36 cellular contexts compared by ENCODE assay signal in the genomic region with DNA sequence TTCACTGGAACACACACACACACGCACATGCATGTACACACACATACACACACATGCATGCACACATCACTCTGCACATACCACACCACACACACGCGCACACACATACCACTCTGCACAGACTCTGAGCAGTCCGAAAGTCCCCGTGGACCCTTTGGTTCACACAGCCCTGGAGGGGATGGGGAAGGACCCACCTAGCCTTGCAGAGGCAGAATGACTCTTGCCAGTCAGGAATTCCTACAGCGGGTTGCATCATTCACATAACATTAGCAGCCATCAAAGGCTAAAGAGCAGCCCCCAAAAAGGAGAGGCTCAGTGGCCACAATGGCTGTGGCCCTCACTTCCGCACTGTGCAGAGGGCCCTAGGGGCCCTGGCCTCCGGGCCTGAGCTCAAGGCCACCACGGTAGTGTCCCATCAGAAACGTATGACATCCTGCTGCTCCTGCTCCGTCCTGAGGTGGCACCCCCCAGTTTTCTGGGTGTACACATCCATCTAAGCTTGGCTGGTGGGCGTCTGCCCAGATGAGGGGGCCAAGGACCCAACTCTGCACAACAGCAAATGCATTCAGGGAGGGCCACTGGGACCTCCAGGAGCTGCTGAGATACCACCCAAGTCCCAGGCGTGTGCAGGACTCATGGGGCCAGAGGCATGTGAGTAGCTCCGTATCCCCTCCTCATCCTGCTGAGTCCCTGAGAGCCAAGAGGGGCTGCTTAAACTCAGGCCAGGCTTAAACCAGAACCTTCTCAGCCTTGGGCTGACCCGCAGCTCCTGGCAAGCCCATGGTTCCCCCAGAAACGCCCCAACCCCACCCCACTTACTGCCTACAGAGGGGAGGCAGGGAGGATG. TPM values are rescaled to one million over a fixed set of nuclear protein-coding genes. Genes with fewer than 3 reads are reported as not detected.
A peak's percentile ranks its signal among the peaks of the same experiment; 100 is the strongest.
DNase-seq lines count a peak whose midpoint lies in the region; ATAC-seq, FAIRE-seq and TF ChIP-seq lines count a peak whose summit lies in the region.
"Had no signal": no experiment of that assay in that cellular context is flagged by ENCODE, and none has a peak within 500 bp of the region (broad histone marks: within the 10 kb centered on the region; RNA-seq: fewer than 3 reads in every experiment).

No MANE protein-coding gene starts in this region.

- H3K9ac ChIP-seq in K562 (ENCODE audit: insufficient read depth in 1 of 2, low read depth in 2 of 2, low read length in 2 of 2) (no peak overlapping the region), neural progenitor cell (no peak overlapping the region), mesenchymal stem cell (ENCODE audit: low read length) (no peak overlapping the region)

- H3F3A ChIP-seq in neural progenitor cell (ENCODE audit: low read depth), result no peaks in the 10 kb centered on the region

- H3K27me3 ChIP-seq in K562 (ENCODE audit: control insufficient read depth in 2 of 2, insufficient read depth in 2 of 2, low read length in 2 of 2) (peaks cover 0 to 16% of the 10 kb centered on the region in 2 experiments; a peak in 2 of 5 replicates), neural progenitor cell (peaks cover 31% of the 10 kb centered on the region), mesenchymal stem cell (ENCODE audit: control insufficient read depth in 1 of 2, insufficient read depth in 1 of 2, low read length in 2 of 2) (peaks cover 24 to 34% of the 10 kb centered on the region in 2 experiments), MG63 (no peaks in the 10 kb centered on the region)
- H3K27me3 ChIP-seq: ovary had no signal

- BruUV-seq in K562 (replicated peaks; lab: Mats Ljungman, UMichigan), result no TSS peak

- H2AFZ ChIP-seq in K562 (ENCODE audit: low read depth, low read length) (no peak overlapping the region), neural progenitor cell (replicated peaks) (no peak overlapping the region), mesenchymal stem cell (ENCODE audit: low read depth, low read length) (no peak overlapping the region)
- H2AFZ ChIP-seq: PC-9 had no signal

- no peak overlapping the region for H2BK120ac ChIP-seq in mesenchymal stem cell (ENCODE audit: low read depth, low read length)

- H3K9me1 ChIP-seq in K562 (ENCODE audit: control insufficient read depth, insufficient read depth, low read length), result no peaks in the 10 kb centered on the region

- no peak overlapping the region for H2AK5ac ChIP-seq in mesenchymal stem cell (ENCODE audit: low read length, severe bottlenecking)

- H3K4me3 Mint-ChIP-seq in neural progenitor cell, result no peak overlapping the region
- H3K4me3 Mint-ChIP-seq: activated naive CD8-positive, alpha-beta T cell; B cell; CD8-positive, alpha-beta T cell had no signal

- TF ChIP-seq EP300 in K562 (IDR thresholded peaks at IDR 0.05; ENCODE audit: low read length), result no peak

- no peak overlapping the region for H4K91ac ChIP-seq in mesenchymal stem cell (ENCODE audit: low read length)

- peaks cover 0 to 21% of the 10 kb centered on the region in 2 experiments; a peak in 2 of 5 replicates for H3K4me1 ChIP-seq in K562 (replicated peaks in 1 of 2; ENCODE audit: control insufficient read depth in 2 of 2, insufficient read depth in 2 of 2, low read length in 2 of 2)
- H3K4me1 ChIP-seq in neural progenitor cell, result no peaks in the 10 kb centered on the region
- H3K4me1 ChIP-seq in mesenchymal stem cell (ENCODE audit: control insufficient read depth, insufficient read depth, low read depth, low read length), result peaks cover 11% of the 10 kb centered on the region

- H3K14ac ChIP-seq in mesenchymal stem cell (ENCODE audit: low read length in 2 of 2), result no peak overlapping the region

- intact Hi-C loops in K562 (cut with micrococcal nuclease), result no loop called here

- peak overlapping the region in 1 of 2 experiments; percentile 25 for H3K18ac ChIP-seq in mesenchymal stem cell (ENCODE audit: low read depth in 1 of 2, low read length in 2 of 2)

- H3K9me3 ChIP-seq in K562 (replicated peaks; ENCODE audit: control insufficient read depth, insufficient read depth, low read depth, low read length) (no peaks in the 10 kb centered on the region), neural progenitor cell (ENCODE audit: low read depth) (no peaks in the 10 kb centered on the region), mesenchymal stem cell (ENCODE audit: control insufficient read depth, low read length) (no peaks in the 10 kb centered on the region), MG63 (no peaks in the 10 kb centered on the region)
- H3K9me3 ChIP-seq: ovary had no signal

- DNase-seq in AG20443 (ENCODE audit: low spot score) (peak; percentile 6), EH (ENCODE audit: low read depth) (peak; percentile 7), K562 (ENCODE audit: extremely low read depth in 1 of 4, low spot score in 3 of 4) (no peak), neural progenitor cell (ENCODE audit: low spot score) (no peak), mesenchymal stem cell (no peak), SKM-1 (lab: John Stamatoyannopoulos, UW; ENCODE audit: unreplicated experiment) (no peak), MG63 (no peak)
- DNase-seq: activated CD4-positive, alpha-beta T cell treated with anti-CD3 and anti-CD28 coated beads, Interleukin-2, amount 50 U/mL, for 48 hours; activated CD4-positive, CD25-positive, alpha-beta regulatory T cell treated with anti-CD3 and anti-CD28 coated beads, Interleukin-2, amount 50 U/mL, for 72 hours; activated effector memory CD4-positive, alpha-beta T cell treated with Interleukin-2 at 50 U/mL for 16 hours; CD8-positive, alpha-beta T cell; DMS 273 treated with DMSO at 0.1 percent for 48 hours; effector CD4-positive, alpha-beta T cell; H7; islet precursor cell; KG1; left ventricle myocardium superior; naive thymus-derived CD8-positive, alpha-beta T cell; NCI-H1105 treated with DMSO at 0.1 percent for 48 hours; NCI-H2029 treated with DMSO at 0.1 percent for 48 hours; NCI-H526; ovary; PC-9; stimulated activated CD4-positive, alpha-beta T cell treated with anti-CD3 and anti-CD28 coated beads, Interleukin-1b, Interleukin-23, amount 100 ng/mL, for 48 hours; stimulated activated naive CD8-positive, alpha-beta T cell treated with anti-CD3 and anti-CD28 coated beads, Interleukin-15, Interleukin-2, amounts not matched to agents 100 U/mL and 50 U/mL, for 24 hours; T-helper 2 cell had no signal

- TF ChIP-seq CTCF in K562 (IDR thresholded peaks at IDR 0.05 in 2 of 3, conservative IDR thresholded peaks at IDR 0.05 in 1 of 3; ENCODE audit: insufficient read depth in 2 of 3, low read depth in 1 of 3, low read length in 3 of 3) (no peak), neural progenitor cell (IDR thresholded peaks at IDR 0.05) (no peak)

- H3K79me2 ChIP-seq in K562 (ENCODE audit: control insufficient read depth, insufficient read depth, low read length) (no peaks in the 10 kb centered on the region), neural progenitor cell (ENCODE audit: low read depth) (no peaks in the 10 kb centered on the region)

- no peak overlapping the region for H3K23ac ChIP-seq in mesenchymal stem cell (ENCODE audit: low read length in 2 of 2)

- FAIRE-seq in K562 (lab: Jason Lieb, UNC), result no peak
- FAIRE-seq: colon, GM12878 had no signal

- H3K9me3 Mint-ChIP-seq in neural progenitor cell, result no peaks in the 10 kb centered on the region
- H3K9me3 Mint-ChIP-seq: CD8-positive, alpha-beta T cell; naive thymus-derived CD8-positive, alpha-beta T cell had no signal

- 36% methylated on average over 11 of the region's 16 CpGs for whole genome bisulfite sequencing in K562 (ENCODE audit: insufficient coverage, low coverage, missing lambda C conversion rate)
- 88% methylated on average over 14 of the region's 16 CpGs for WGBS in mesenchymal stem cell

- H3K4me3 ChIP-seq in K562 (no peak overlapping the region), neural progenitor cell (no peak overlapping the region), mesenchymal stem cell (ENCODE audit: insufficient read depth in 1 of 2, low read depth in 1 of 2, low read length in 2 of 2) (no peak overlapping the region), MG63 (no peak overlapping the region)
- H3K4me3 ChIP-seq: GM12878, ovary, PC-9 had no signal

- H3K4me1 Mint-ChIP-seq in neural progenitor cell, result peaks cover 12% of the 10 kb centered on the region

- POLR2A ChIA-PET in K562 (lab: Yijun Ruan, JAX), result interaction anchor here (0.6 to 1.0 kb wide), 2 partner anchors 13 to 68 kb away, joined by 3 read pairs; partner anchors contain the start of gene NCL

- H3K36me3 Mint-ChIP-seq in neural progenitor cell, result no peaks in the 10 kb centered on the region
- H3K36me3 Mint-ChIP-seq: activated naive CD8-positive, alpha-beta T cell; CD8-positive, alpha-beta T cell; naive thymus-derived CD8-positive, alpha-beta T cell had no signal

- H3K36me3 ChIP-seq in K562 (ENCODE audit: control insufficient read depth, insufficient read depth, low read length), result no peaks in the 10 kb centered on the region
- H3K36me3 ChIP-seq in neural progenitor cell, result no peaks in the 10 kb centered on the region
- H3K36me3 ChIP-seq in mesenchymal stem cell (ENCODE audit: control insufficient read depth in 1 of 2, insufficient read depth in 2 of 2, low read depth in 1 of 2, low read length in 2 of 2), result no peaks in the 10 kb centered on the region
- no peaks in the 10 kb centered on the region for H3K36me3 ChIP-seq in MG63
- H3K36me3 ChIP-seq: ovary had no signal

- H3K4me2 ChIP-seq in K562 (ENCODE audit: insufficient read depth, low read length), result no peak overlapping the region
- H3K4me2 ChIP-seq in neural progenitor cell, result no peak overlapping the region
- no peak overlapping the region for H3K4me2 ChIP-seq in mesenchymal stem cell (ENCODE audit: low read length, poor library complexity, severe bottlenecking)
- H3K4me2 ChIP-seq: PC-9 had no signal

- no peak overlapping the region for H4K8ac ChIP-seq in mesenchymal stem cell (ENCODE audit: low read length)

- peak overlapping the region; percentile 78 for H3K27ac Mint-ChIP-seq in neural progenitor cell
- H3K27ac Mint-ChIP-seq: activated naive CD8-positive, alpha-beta T cell; B cell; CD8-positive, alpha-beta T cell had no signal

- no peak overlapping the region for H2BK15ac ChIP-seq in mesenchymal stem cell (ENCODE audit: low read depth, poor library complexity, severe bottlenecking)

- CTCF ChIA-PET in K562 (lab: Yijun Ruan, JAX; ENCODE audit: low intra/inter-chr PET ratio), result no interaction called here

- no peak overlapping the region for H2BK5ac ChIP-seq in mesenchymal stem cell (ENCODE audit: low read depth, low read length, poor library complexity, severe bottlenecking)

- no peak overlapping the region for H2BK12ac ChIP-seq in mesenchymal stem cell (ENCODE audit: low read length in 2 of 2)

- no peak for TF ChIP-seq POLR2A in K562 (conservative IDR thresholded peaks at IDR 0.05)

- peaks cover 22% of the 10 kb centered on the region for H3K27me3 Mint-ChIP-seq in neural progenitor cell (ENCODE audit: insufficient read depth, low read depth)

- no peak overlapping the region for H3K4ac ChIP-seq in mesenchymal stem cell (ENCODE audit: low read depth in 1 of 2, low read length in 2 of 2)

- H3K27ac ChIP-seq in K562 (ENCODE audit: extremely low read depth, low read depth, low read length) (no peak overlapping the region), neural progenitor cell (no peak overlapping the region), mesenchymal stem cell (ENCODE audit: low read length, poor library complexity, severe bottlenecking) (no peak overlapping the region)
- H3K27ac ChIP-seq: ovary, PC-9 had no signal

- no peak for TF ChIP-seq RAD21 in K562 (CRISPR knock-in tag; conservative IDR thresholded peaks at IDR 0.05 in 1 of 2, IDR thresholded peaks at IDR 0.05 in 1 of 2)

- H4K20me1 ChIP-seq in K562 (replicated peaks; ENCODE audit: control insufficient read depth, insufficient read depth, low read length), result no peaks in the 10 kb centered on the region
- H4K20me1 ChIP-seq in neural progenitor cell (ENCODE audit: low read depth), result no peaks in the 10 kb centered on the region

- ATAC-seq in K562, result peak; percentile 11; the same call in 1 of the 3 replicates
- ATAC-seq: CD8-positive, alpha-beta T cell; GM12878; left ventricle myocardium superior; naive thymus-derived CD8-positive, alpha-beta T cell; Right ventricle myocardium inferior; SK-N-SH treated with all-trans-retinoic acid at 6 μM for 48 hours; stimulated activated naive CD8-positive, alpha-beta T cell treated with anti-CD3 and anti-CD28 coated beads, Interleukin-15, Interleukin-2, amounts not matched to agents 100 U/mL and 50 U/mL, for 24 hours had no signal

- H3K79me1 ChIP-seq in mesenchymal stem cell (replicated peaks; ENCODE audit: low read length, poor library complexity, severe bottlenecking), result no peaks in the 10 kb centered on the region

- in situ Hi-C loops in K562 (cut with MboI), result no loop called here

RNA-seq across cellular contexts. Expression of gene NMUR1, which starts 2.2 kb away (rescaled TPM):
- 0.35 and 0.83 TPM in 2 replicates for total RNA-seq in K562 (2011; cell fraction: chromatin; rRNA removed; ENCODE audit: low replicate concordance)
- 0.53 and 0.83 TPM in 2 replicates for total RNA-seq in K562 (2011; cell fraction: nucleolus; rRNA removed)
- total RNA-seq in K562 (2011; cell fraction: nucleoplasm; rRNA removed), result 0.51 and 0.61 TPM in 2 replicates
- 0.05 and 0.20 TPM in 2 replicates for total RNA-seq in K562 (2014; rRNA removed)
- 0.07 and 0.16 TPM in 2 replicates for total RNA-seq in K562 (2014; rRNA removed; fragmentation: Illumina TruSeq; extraction: Trizol)
- 0.08 and 0.18 TPM in 2 replicates for total RNA-seq in K562 (2015; rRNA removed; fragmentation: Illumina TruSeq; extraction: Trizol)
- 0.27 and 0.34 TPM in 2 replicates for total RNA-seq in K562 (2021)
- 0.15 and 0.19 TPM in 2 replicates for polyA plus RNA-seq in K562 (2011; rRNA removed)
- 0.16 and 0.32 TPM in 2 replicates for polyA plus RNA-seq in K562 (2011; cell fraction: cytosol; rRNA removed)
- 0.48 and 0.51 TPM in 2 replicates for polyA plus RNA-seq in K562 (2011; cell fraction: nucleus; rRNA removed)
- 0.38 and 0.71 TPM in 2 replicates for polyA plus RNA-seq in K562 (2012)
- polyA plus RNA-seq in K562 (2014; fragmentation: Illumina TruSeq; extraction: Trizol), result 0.15 and 0.21 TPM in 2 replicates
- polyA plus RNA-seq in K562 (2014; fragmentation: Nextera tagmentation; extraction: Ambion mirVana), result under 1 TPM; 0.01 to 0.06 TPM
- polyA plus RNA-seq in K562 (2014; rRNA removed), result 0.12 and 0.15 TPM in 2 replicates
- 0.06 TPM in 1 of 2 replicates, not detected in the other for polyA minus RNA-seq in K562 (2011; rRNA and poly(A)+ RNA removed)
- not detected in 2 replicates for polyA minus RNA-seq in K562 (2011; cell fraction: cytosol; rRNA and poly(A)+ RNA removed)
- polyA minus RNA-seq in K562 (2011; cell fraction: nucleus; rRNA and poly(A)+ RNA removed), result 0.11 and 0.13 TPM in 2 replicates
- total RNA-seq in neural progenitor cell (ENCODE audit: low replicate concordance), result 0.52 and 0.56 TPM in 2 replicates
- 0.14 TPM for polyA plus RNA-seq in mesenchymal stem cell (2013, experiment 1 of 2)
- polyA plus RNA-seq in mesenchymal stem cell (2013, experiment 2 of 2), result 0.15 TPM
- total RNA-seq in MG63 (2014; rRNA removed; shearing (Covaris generic); ENCODE audit: low replicate concordance), result not detected in 2 replicates
- total RNA-seq: bronchial epithelial cell, glomerular endothelial cell, HT1080, left ventricle myocardium superior, MCF 10A, PC-9 had no signal

Comparison
In these comparisons a context has a peak if more than half of its experiments do, and no peak if none do; other contexts are left out.
1. DNase-seq: peak in AG20443 (single experiment) and EH (single experiment); none in K562 (0 of 4), neural progenitor cell (single experiment), mesenchymal stem cell (single experiment), SKM-1 (single experiment) and MG63 (single experiment).